In the genomic region with DNA sequence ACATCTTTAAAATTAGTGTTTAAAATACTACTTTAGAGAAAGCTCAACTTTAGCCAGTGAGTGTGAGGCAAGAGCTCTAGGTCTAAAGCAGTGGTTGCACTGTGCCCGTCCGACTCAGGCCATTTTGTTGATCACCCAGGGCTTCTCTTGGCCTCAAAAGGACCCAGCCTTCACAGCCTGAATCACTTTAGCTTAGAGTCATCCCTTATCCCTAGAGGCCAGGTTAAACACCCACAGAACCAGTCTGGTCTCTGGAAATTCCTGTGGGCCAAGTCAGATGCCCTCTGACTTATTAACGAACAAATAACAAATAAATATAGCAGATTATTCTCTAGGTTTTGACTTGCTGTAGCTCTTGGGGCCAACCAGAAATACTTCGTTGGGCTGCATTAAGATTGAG, we compare ENCODE assay signal across 20 cellular contexts.
DNase-seq lines count a peak whose midpoint lies in the region; ATAC-seq and TF ChIP-seq lines count a peak whose summit lies in the region.
"Had no signal": no experiment of that assay in that cellular context is flagged by ENCODE, and none has a peak within 500 bp of the region (broad histone marks: within the 10 kb centered on the region; RNA-seq: fewer than 3 reads in every experiment).

No MANE protein-coding gene starts in this region.

- H3K36me3 Mint-ChIP-seq in activated CD4-positive, alpha-beta T cell treated with anti-CD3 and anti-CD28 coated beads, Interleukin-2, amount 10 ng/mL, durations not matched to agents 24 days and 14 days (ENCODE audit: low read depth), result no peaks in the 10 kb centered on the region
- H3K36me3 Mint-ChIP-seq: activated CD8-positive, alpha-beta memory T cell treated with anti-CD3 and anti-CD28 coated beads, Interleukin-2, amount 10 ng/mL, durations not matched to agents 7 days and 5 days had no signal

- H3K4me3 Mint-ChIP-seq in activated CD4-positive, alpha-beta T cell treated with anti-CD3 and anti-CD28 coated beads, Interleukin-2, amount 10 ng/mL, durations not matched to agents 24 days and 14 days, result no peak overlapping the region
- H3K4me3 Mint-ChIP-seq: activated CD8-positive, alpha-beta memory T cell treated with anti-CD3 and anti-CD28 coated beads, Interleukin-2, amount 10 ng/mL, durations not matched to agents 7 days and 5 days; CD4-positive, alpha-beta T cell; naive thymus-derived CD4-positive, alpha-beta T cell; stimulated activated naive CD8-positive, alpha-beta T cell treated with anti-CD3 and anti-CD28 coated beads, Interleukin-15, Interleukin-2, amounts not matched to agents 100 ng/mL and 50 ng/mL, for 24 hours had no signal

- H3K27me3 Mint-ChIP-seq in activated CD4-positive, alpha-beta T cell treated with anti-CD3 and anti-CD28 coated beads, Interleukin-2, amount 10 ng/mL, durations not matched to agents 24 days and 14 days, result peaks cover 7% of the 10 kb centered on the region
- H3K27me3 Mint-ChIP-seq: CD4-positive, alpha-beta T cell had no signal

- intact Hi-C loops in activated CD4-positive, alpha-beta T cell treated with anti-CD3 and anti-CD28 coated beads, Interleukin-2, amount 10 ng/mL, durations not matched to agents 24 days and 14 days (cut with micrococcal nuclease), result no loop called here

- no peak overlapping the region for H3K4me3 ChIP-seq in fibroblast of villous mesenchyme (ENCODE audit: low read depth, low read length)
- H3K4me3 ChIP-seq: ascending aorta, prostate gland, upper lobe of right lung had no signal

- no peak overlapping the region for H3K27ac Mint-ChIP-seq in activated CD4-positive, alpha-beta T cell treated with anti-CD3 and anti-CD28 coated beads, Interleukin-2, amount 10 ng/mL, durations not matched to agents 24 days and 14 days
- H3K27ac Mint-ChIP-seq: activated CD8-positive, alpha-beta memory T cell treated with anti-CD3 and anti-CD28 coated beads, Interleukin-2, amount 10 ng/mL, durations not matched to agents 7 days and 5 days; CD4-positive, alpha-beta T cell; naive thymus-derived CD4-positive, alpha-beta T cell; stimulated activated naive CD8-positive, alpha-beta T cell treated with anti-CD3 and anti-CD28 coated beads, Interleukin-15, Interleukin-2, amounts not matched to agents 100 ng/mL and 50 ng/mL, for 24 hours had no signal

- no peaks in the 10 kb centered on the region for H3K4me1 Mint-ChIP-seq in activated CD4-positive, alpha-beta T cell treated with anti-CD3 and anti-CD28 coated beads, Interleukin-2, amount 10 ng/mL, durations not matched to agents 24 days and 14 days
- H3K4me1 Mint-ChIP-seq: activated CD8-positive, alpha-beta memory T cell treated with anti-CD3 and anti-CD28 coated beads, Interleukin-2, amount 10 ng/mL, durations not matched to agents 7 days and 5 days had no signal

- ATAC-seq in HG03196 (IDR thresholded peaks at IDR 0.05; ENCODE audit: unreplicated experiment) (no peak), HG02759 (IDR thresholded peaks at IDR 0.05; ENCODE audit: unreplicated experiment) (no peak)
- ATAC-seq: activated CD4-positive, CD25-positive, alpha-beta regulatory T cell treated with anti-CD3 and anti-CD28 coated beads, Interleukin-2, amount 50 U/mL, for 24 hours; activated CD8-positive, alpha-beta memory T cell treated with anti-CD3 and anti-CD28 coated beads, Interleukin-2, amount 10 ng/mL, durations not matched to agents 7 days and 5 days; naive thymus-derived CD4-positive, alpha-beta T cell had no signal

- TF ChIP-seq CTCF in fibroblast of villous mesenchyme (IDR thresholded peaks at IDR 0.05; ENCODE audit: insufficient read depth, low read depth, low read length), result no peak

- peak; percentile 1 for DNase-seq in SIG-M5 treated with dmso at 0.1 percent for 504 hours (lab: John Stamatoyannopoulos, UW; ENCODE audit: unreplicated experiment)
- no peak for DNase-seq in SIG-M5 (lab: John Stamatoyannopoulos, UW)
- DNase-seq in astrocyte of the hippocampus (ENCODE audit: low read depth, low spot score), result peak; percentile 34
- DNase-seq in fibroblast of villous mesenchyme (ENCODE audit: low read depth), result peak; percentile 41
- peak; percentile 28 for DNase-seq in stromal cell of bone marrow (ENCODE audit: low read depth)
- DNase-seq in activated CD4-positive, alpha-beta T cell treated with anti-CD3 and anti-CD28 coated beads, Interleukin-2, amount 10 ng/mL, durations not matched to agents 24 days and 14 days, result no peak
- DNase-seq: activated CD8-positive, alpha-beta memory T cell treated with anti-CD3 and anti-CD28 coated beads, Interleukin-2, amount 10 ng/mL, durations not matched to agents 7 days and 5 days; activated effector memory CD4-positive, alpha-beta T cell treated with anti-CD3 and anti-CD28 coated beads, Interleukin-2, amount 50 U/mL, for 16 hours; CD4-positive, alpha-beta T cell; naive thymus-derived CD4-positive, alpha-beta T cell; NCI-H146; NCI-H345; SHP77; upper lobe of right lung had no signal

- no peaks in the 10 kb centered on the region for H3K9me3 Mint-ChIP-seq in activated CD4-positive, alpha-beta T cell treated with anti-CD3 and anti-CD28 coated beads, Interleukin-2, amount 10 ng/mL, durations not matched to agents 24 days and 14 days
- H3K9me3 Mint-ChIP-seq: CD4-positive, alpha-beta T cell; stimulated activated naive CD8-positive, alpha-beta T cell treated with anti-CD3 and anti-CD28 coated beads, Interleukin-15, Interleukin-2, amounts not matched to agents 100 ng/mL and 50 ng/mL, for 24 hours had no signal

Comparison
In these comparisons a context has a peak if more than half of its experiments do, and no peak if none do; other contexts are left out.
1. DNase-seq: peak in SIG-M5 treated with dmso at 0.1 percent for 504 hours (single experiment), astrocyte of the hippocampus (single experiment), fibroblast of villous mesenchyme (single experiment) and stromal cell of bone marrow (single experiment); none in SIG-M5 (single experiment) and activated CD4-positive, alpha-beta T cell treated with anti-CD3 and anti-CD28 coated beads, Interleukin-2, amount 10 ng/mL, durations not matched to agents 24 days and 14 days (single experiment).